ENCODE assay signal across 14 cellular contexts in genomic region chr17:63999680-64000531, GRCh38. TPM values are rescaled to one million over a fixed set of nuclear protein-coding genes. Genes with fewer than 3 reads are reported as not detected.
A peak's percentile ranks its signal among the peaks of the same experiment; 100 is the strongest.
DNase-seq lines count a peak whose midpoint lies in the region; ATAC-seq and TF ChIP-seq lines count a peak whose summit lies in the region.
"Had no signal": no experiment of that assay in that cellular context is flagged by ENCODE, and none has a peak within 500 bp of the region (broad histone marks: within the 10 kb centered on the region; RNA-seq: fewer than 3 reads in every experiment).

No MANE protein-coding gene starts in this region.

- H3K9me3 ChIP-seq in aorta (ENCODE audit: control insufficient read depth, low read length), result no peaks in the 10 kb centered on the region
- no peaks in the 10 kb centered on the region for H3K9me3 ChIP-seq in mucosa of descending colon

- no CpG with 5 or more reads among the region's 25 CpGs for WGBS in mesendoderm (ENCODE audit: extremely low coverage, insufficient coverage, low lambda C conversion rate)
- WGBS in aorta, 2 donors, result 87 to 89% methylated on average over 24 to 25 of the region's 25 CpGs

- no peaks in the 10 kb centered on the region for H3K79me1 ChIP-seq in mesendoderm (ENCODE audit: low read length)

- no peak overlapping the region for H2BK15ac ChIP-seq in mesendoderm (replicated peaks; ENCODE audit: low read depth)

- H3K4me3 ChIP-seq in mesendoderm (ENCODE audit: low read length) (no peak overlapping the region), aorta (ENCODE audit: low read length in 2 of 2) (no peak overlapping the region), mucosa of descending colon (no peak overlapping the region)

- no peaks in the 10 kb centered on the region for H3K4me1 ChIP-seq in mesendoderm (ENCODE audit: control insufficient read depth, low read depth, low read length)
- no peaks in the 10 kb centered on the region for H3K4me1 ChIP-seq in aorta (ENCODE audit: control insufficient read depth in 1 of 2, insufficient read depth in 2 of 2, low read length in 2 of 2)
- peaks cover 13% of the 10 kb centered on the region for H3K4me1 ChIP-seq in mucosa of descending colon (ENCODE audit: low read depth)

- H3K9me3 Mint-ChIP-seq in stimulated activated naive CD8-positive, alpha-beta T cell treated with anti-CD3 and anti-CD28 coated beads, Interleukin-15, Interleukin-2, amounts not matched to agents 100 ng/mL and 50 ng/mL, for 24 hours, result no peaks in the 10 kb centered on the region
- no peaks in the 10 kb centered on the region for H3K9me3 Mint-ChIP-seq in activated T-cell treated with anti-CD3 and anti-CD28 coated beads, Interleukin-2, amount 50 U/mL, for 72 hours

- no peak overlapping the region for H3K9ac ChIP-seq in mesendoderm (ENCODE audit: low read length)

- H3K36me3 ChIP-seq in mesendoderm (ENCODE audit: control insufficient read depth, insufficient read depth, low read length) (no peaks in the 10 kb centered on the region), aorta (ENCODE audit: control insufficient read depth in 1 of 2, insufficient read depth in 2 of 2, low read length in 1 of 2) (no peaks in the 10 kb centered on the region), mucosa of descending colon (ENCODE audit: low read depth) (no peaks in the 10 kb centered on the region)

- in situ Hi-C loops in G401 (cut with HindIII; ENCODE audit: low sequenced_read_pairs), result no loop called here

- H3K4me1 Mint-ChIP-seq in stimulated activated naive CD8-positive, alpha-beta T cell treated with anti-CD3 and anti-CD28 coated beads, Interleukin-15, Interleukin-2, amounts not matched to agents 100 ng/mL and 50 ng/mL, for 24 hours (ENCODE audit: low read depth), result peaks cover 22% of the 10 kb centered on the region
- H3K4me1 Mint-ChIP-seq in activated T-cell treated with anti-CD3 and anti-CD28 coated beads, Interleukin-2, amount 50 U/mL, for 72 hours (ENCODE audit: low read depth), result peaks cover 24% of the 10 kb centered on the region

- no peak overlapping the region for H2AK5ac ChIP-seq in mesendoderm (ENCODE audit: low read length)

- no peak for TF ChIP-seq CTCF in mucosa of descending colon (IDR thresholded peaks at IDR 0.05)

- no peak for DNase-seq in stimulated activated naive CD8-positive, alpha-beta T cell treated with anti-CD3 and anti-CD28 coated beads, Interleukin-15, Interleukin-2, amounts not matched to agents 100 U/mL and 50 U/mL, for 24 hours
- DNase-seq in activated T-cell treated with anti-CD3 and anti-CD28 coated beads, Interleukin-2, amount 50 U/mL, for 72 hours, result no peak
- no peak for DNase-seq in mesendoderm
- peak; percentile 32 to 55 for DNase-seq in aorta
- DNase-seq in mucosa of descending colon, result no peak
- DNase-seq in G401 (ENCODE audit: low spot score), result no peak
- DNase-seq in HCEC 1CT, result no peak
- DNase-seq: amygdala; effector CD8-positive, alpha-beta T cell; NCI-H1105 treated with DMSO at 0.1 percent for 48 hours; NCI-H524 had no signal

- peaks cover 12% of the 10 kb centered on the region for H3K36me3 Mint-ChIP-seq in stimulated activated naive CD8-positive, alpha-beta T cell treated with anti-CD3 and anti-CD28 coated beads, Interleukin-15, Interleukin-2, amounts not matched to agents 100 ng/mL and 50 ng/mL, for 24 hours (ENCODE audit: low read depth)
- peaks cover under 1 to 2% of the 10 kb centered on the region in 2 donors for H3K36me3 Mint-ChIP-seq in activated T-cell treated with anti-CD3 and anti-CD28 coated beads, Interleukin-2, amount 50 U/mL, for 72 hours (ENCODE audit: insufficient read depth in 2 of 2)

- no peak overlapping the region for H3K4me2 ChIP-seq in mesendoderm (ENCODE audit: low read length)

- H3K27me3 ChIP-seq in mesendoderm (ENCODE audit: insufficient read depth, low read length, poor library complexity), result no peaks in the 10 kb centered on the region
- H3K27me3 ChIP-seq in aorta (ENCODE audit: control insufficient read depth in 1 of 2, insufficient read depth in 2 of 2, low read length in 1 of 2), result no peaks in the 10 kb centered on the region

- no peak overlapping the region for H3K27ac ChIP-seq in mesendoderm (ENCODE audit: low read depth, low read length)
- H3K27ac ChIP-seq in aorta (ENCODE audit: low read depth in 1 of 2, low read length in 2 of 2), result no peak overlapping the region

- intact Hi-C loops in aorta (cut with DNase I) (no loop called here), mucosa of descending colon (cut with DNase I, micrococcal nuclease) (no loop called here)

- no peak overlapping the region for H2BK120ac ChIP-seq in mesendoderm (ENCODE audit: low read depth, low read length)

- no peak overlapping the region for H3K56ac ChIP-seq in mesendoderm (ENCODE audit: low read length)

- no peak for ATAC-seq in stimulated activated naive CD8-positive, alpha-beta T cell treated with anti-CD3 and anti-CD28 coated beads, Interleukin-15, Interleukin-2, amounts not matched to agents 100 U/mL and 50 U/mL, for 24 hours
- no peak for ATAC-seq in activated T-cell treated with anti-CD3 and anti-CD28 coated beads, Interleukin-2, amount 50 U/mL, for 72 hours (replicated peaks in 1 of 2)
- ATAC-seq in aorta (ENCODE audit: low FRiP score) (no peak), mucosa of descending colon (no peak)

- H3K4me3 Mint-ChIP-seq in stimulated activated naive CD8-positive, alpha-beta T cell treated with anti-CD3 and anti-CD28 coated beads, Interleukin-15, Interleukin-2, amounts not matched to agents 100 ng/mL and 50 ng/mL, for 24 hours, result peak overlapping the region; percentile 84
- H3K4me3 Mint-ChIP-seq in activated T-cell treated with anti-CD3 and anti-CD28 coated beads, Interleukin-2, amount 50 U/mL, for 72 hours, result peak overlapping the region; percentile 22 to 95

- no peak overlapping the region for H3K4ac ChIP-seq in mesendoderm (ENCODE audit: low read depth, low read length)

- H3K79me2 ChIP-seq in mesendoderm (ENCODE audit: control insufficient read depth, insufficient read depth, low read length), result no peaks in the 10 kb centered on the region

- no peak overlapping the region for H4K8ac ChIP-seq in mesendoderm (ENCODE audit: low read depth, low read length)

- no peak overlapping the region for H2BK5ac ChIP-seq in mesendoderm (ENCODE audit: low read length)

- H4K5ac ChIP-seq in mesendoderm (ENCODE audit: low read length), result no peak overlapping the region

- H3K23ac ChIP-seq in mesendoderm (ENCODE audit: low read length), result peak overlapping the region; percentile 45

- no peak overlapping the region for H3K27ac Mint-ChIP-seq in stimulated activated naive CD8-positive, alpha-beta T cell treated with anti-CD3 and anti-CD28 coated beads, Interleukin-15, Interleukin-2, amounts not matched to agents 100 ng/mL and 50 ng/mL, for 24 hours
- H3K27ac Mint-ChIP-seq in activated T-cell treated with anti-CD3 and anti-CD28 coated beads, Interleukin-2, amount 50 U/mL, for 72 hours, result no peak overlapping the region

- H3K18ac ChIP-seq in mesendoderm (ENCODE audit: low read length), result no peak overlapping the region

- peaks cover 3% of the 10 kb centered on the region for H3K27me3 Mint-ChIP-seq in stimulated activated naive CD8-positive, alpha-beta T cell treated with anti-CD3 and anti-CD28 coated beads, Interleukin-15, Interleukin-2, amounts not matched to agents 100 ng/mL and 50 ng/mL, for 24 hours
- H3K27me3 Mint-ChIP-seq in activated T-cell treated with anti-CD3 and anti-CD28 coated beads, Interleukin-2, amount 50 U/mL, for 72 hours (ENCODE audit: low read depth), result no peaks in the 10 kb centered on the region

RNA-seq across cellular contexts. Expression of gene PRR29, which starts 1.8 kb away (rescaled TPM):
- total RNA-seq in activated T-cell treated with anti-CD3 and anti-CD28 coated beads, Interleukin-2, amount 50 U/mL, for 72 hours, result 1 to 10 TPM in 1 of 2 donors, under 1 TPM in 1; 0.96 to 1.1 TPM
- 0.22 TPM for polyA plus RNA-seq in mesendoderm (2013, experiment 1 of 2)
- polyA plus RNA-seq in mesendoderm (2013, experiment 2 of 2), result 0.27 TPM
- total RNA-seq in aorta, result under 1 TPM; 0.62 to 0.84 TPM
- polyA plus RNA-seq in aorta, result under 1 TPM in 1 of 2 donors, not detected in 1; 0.10 TPM
- not detected for total RNA-seq in mucosa of descending colon
- total RNA-seq in G401 (2014; rRNA removed; shearing (Covaris generic)), result 1.1 and 3.1 TPM in 2 replicates

RNA-seq across cellular contexts. Expression of gene ICAM2, which starts 20.5 kb away (rescaled TPM):
- total RNA-seq in activated T-cell treated with anti-CD3 and anti-CD28 coated beads, Interleukin-2, amount 50 U/mL, for 72 hours, result 10 to 100 TPM; 49.9 to 55.7 TPM
- 0.70 TPM for polyA plus RNA-seq in mesendoderm (2013, experiment 1 of 2)
- 0.57 TPM for polyA plus RNA-seq in mesendoderm (2013, experiment 2 of 2)
- total RNA-seq in aorta (10 to 100 TPM; 24.9 to 36.0 TPM), mucosa of descending colon (10 to 100 TPM in 2 of 3 donors, 1 to 10 TPM in 1; 6.9 to 14.2 (median 10.3) TPM)
- 1 to 10 TPM; 3.9 to 9.7 TPM for polyA plus RNA-seq in aorta
- not detected in 2 replicates for total RNA-seq in G401 (2014; rRNA removed; shearing (Covaris generic))

RNA-seq across cellular contexts. Expression of gene SCN4A, which starts 27.2 kb away (rescaled TPM):
- total RNA-seq in activated T-cell treated with anti-CD3 and anti-CD28 coated beads, Interleukin-2, amount 50 U/mL, for 72 hours, result 1 to 10 TPM in 1 of 2 donors, under 1 TPM in 1; 0.93 to 1.0 TPM
- 1.4 TPM for polyA plus RNA-seq in mesendoderm (2013, experiment 1 of 2)
- 1.6 TPM for polyA plus RNA-seq in mesendoderm (2013, experiment 2 of 2)
- total RNA-seq in aorta (1 to 10 TPM; 1.5 to 3.2 TPM), mucosa of descending colon (under 1 TPM; 0.10 to 0.75 (median 0.22) TPM)
- under 1 TPM in 1 of 2 donors, not detected in 1; 0.03 TPM for polyA plus RNA-seq in aorta
- not detected in 2 replicates for total RNA-seq in G401 (2014; rRNA removed; shearing (Covaris generic))
- total RNA-seq: glomerular endothelial cell, HT-29 had no signal

Comparison
In these comparisons a context has a peak if more than half of its experiments do, and no peak if none do; other contexts are left out.
1. DNase-seq: peak in aorta (2 of 2); none in stimulated activated naive CD8-positive, alpha-beta T cell treated with anti-CD3 and anti-CD28 coated beads, Interleukin-15, Interleukin-2, amounts not matched to agents 100 U/mL and 50 U/mL, for 24 hours (single experiment), activated T-cell treated with anti-CD3 and anti-CD28 coated beads, Interleukin-2, amount 50 U/mL, for 72 hours (0 of 2), mesendoderm (single experiment), mucosa of descending colon (0 of 3), G401 (single experiment) and HCEC 1CT (single experiment).